1 cellular context compared by ENCODE assay signal in genomic region chr2:215435261-215435808, GRCh38.
TF ChIP-seq lines count a peak whose summit lies in the region.

No MANE protein-coding gene starts in this region.

TF ChIP-seq in SK-N-SH treated with all-trans-retinoic acid at 6 μM for 48 hours, 23 proteins besides CTCF, POLR2A, EP300 and RAD21 (continued from another document):
- TF ChIP-seq PATZ1 (CRISPR knock-in tag; IDR thresholded peaks at IDR 0.05; ENCODE audit: borderline replicate concordance) (no peak), ISL1 (CRISPR knock-in tag; IDR thresholded peaks at IDR 0.05) (no peak), ZNF8 (CRISPR knock-in tag; IDR thresholded peaks at IDR 0.05) (no peak)
TF ChIP-seq in SK-N-SH treated with all-trans-retinoic acid at 6 μM for 48 hours: peak in this region for 0.
